In genomic region chr7:101560856-101561255, GRCh38 we compare ENCODE assay signal across 18 cellular contexts.
"Had no signal": no experiment of that assay in that cellular context is flagged by ENCODE, and none has a peak within 500 bp of the region (broad histone marks: within the 10 kb centered on the region; RNA-seq: fewer than 3 reads in every experiment).

No MANE protein-coding gene starts in this region.

- H3K27ac ChIP-seq: epithelial cell of prostate, left ventricle myocardium inferior, neutrophil, tibial nerve, vagina had no signal

- H3K4me1 ChIP-seq: tibial nerve, vagina had no signal

- H3K27ac Mint-ChIP-seq: activated CD8-positive, alpha-beta T cell treated with anti-CD3 and anti-CD28 coated beads for 36 hours; activated naive CD8-positive, alpha-beta T cell treated with anti-CD3 and anti-CD28 coated beads, Interleukin-2, amount 10 ng/mL, durations not matched to agents 7 days and 5 days; activated T-helper 1 cell treated with anti-CD3 and anti-CD28 coated beads, Interleukin-12 subunit alpha, Interleukin-12 subunit beta, Interleukin-2, Interleukin-4 antibody, amounts not matched to agents 30 ng/mL and 10 ng/mL and 1 ng/mL, durations not matched to agents 14 hours and 24 hours and 36 hours; brain; effector memory CD8-positive, alpha-beta T cell; memory B cell; natural killer cell; stimulated activated naive B cell treated with anti-CD40 and anti-IgM and Interleukin-4, amounts not matched to agents 10 μg/mL and 1 μg/mL and 100 μg/mL, for 72 hours; WTC11 had no signal

- H3K9me3 ChIP-seq: left ventricle myocardium inferior, neutrophil, tibial nerve, vagina had no signal

- H3K4me3 ChIP-seq: left ventricle myocardium inferior, tibial nerve, vagina had no signal

- H3K36me3 Mint-ChIP-seq: activated naive CD8-positive, alpha-beta T cell treated with anti-CD3 and anti-CD28 coated beads, Interleukin-2, amount 10 ng/mL, durations not matched to agents 7 days and 5 days; brain; natural killer cell; WTC11 had no signal

- H3K4me1 Mint-ChIP-seq: stimulated activated naive B cell treated with anti-CD40 and anti-IgM and Interleukin-4, amounts not matched to agents 10 μg/mL and 1 μg/mL and 100 μg/mL, for 72 hours had no signal

- H3K27me3 Mint-ChIP-seq: activated CD8-positive, alpha-beta T cell treated with anti-CD3 and anti-CD28 coated beads for 36 hours had no signal

- DNase-seq: activated CD4-positive, alpha-beta T cell treated with anti-CD3 and anti-CD28 coated beads for 48 hours; activated CD8-positive, alpha-beta T cell treated with anti-CD3 and anti-CD28 coated beads for 36 hours; activated naive CD8-positive, alpha-beta T cell treated with anti-CD3 and anti-CD28 coated beads, Interleukin-2, amount 10 ng/mL, durations not matched to agents 7 days and 5 days; cerebellar nuclear complex; dermis blood vessel endothelial cell; effector memory CD8-positive, alpha-beta T cell; left ventricle myocardium inferior; natural killer cell; stimulated activated CD4-positive, alpha-beta T cell treated with anti-CD3 and anti-CD28 coated beads, Interleukin-2, amount 100 ng/mL, for 48 hours; stimulated activated naive B cell treated with anti-CD40 and anti-IgM and Interleukin-4, amounts not matched to agents 10 μg/mL and 1 μg/mL and 100 μg/mL, for 72 hours had no signal

- H3K9me3 Mint-ChIP-seq: activated CD8-positive, alpha-beta T cell treated with anti-CD3 and anti-CD28 coated beads for 36 hours; activated naive CD8-positive, alpha-beta T cell treated with anti-CD3 and anti-CD28 coated beads, Interleukin-2, amount 10 ng/mL, durations not matched to agents 7 days and 5 days; activated T-helper 1 cell treated with anti-CD3 and anti-CD28 coated beads, Interleukin-12 subunit alpha, Interleukin-12 subunit beta, Interleukin-2, Interleukin-4 antibody, amounts not matched to agents 30 ng/mL and 10 ng/mL and 1 ng/mL, durations not matched to agents 14 hours and 24 hours and 36 hours; effector memory CD8-positive, alpha-beta T cell; natural killer cell had no signal

- H3K27me3 ChIP-seq: neutrophil, vagina had no signal

- H3K36me3 ChIP-seq: left ventricle myocardium inferior, neutrophil, tibial nerve, vagina had no signal

- ATAC-seq: activated CD8-positive, alpha-beta T cell treated with anti-CD3 and anti-CD28 coated beads for 36 hours; effector memory CD8-positive, alpha-beta T cell; natural killer cell; stimulated activated naive B cell treated with anti-CD40 and anti-IgM and Interleukin-4, amounts not matched to agents 10 μg/mL and 1 μg/mL and 100 μg/mL, for 72 hours; WTC11 had no signal

- H3K4me3 Mint-ChIP-seq: activated CD8-positive, alpha-beta T cell treated with anti-CD3 and anti-CD28 coated beads for 36 hours; activated naive CD8-positive, alpha-beta T cell treated with anti-CD3 and anti-CD28 coated beads, Interleukin-2, amount 10 ng/mL, durations not matched to agents 7 days and 5 days; activated T-helper 1 cell treated with anti-CD3 and anti-CD28 coated beads, Interleukin-12 subunit alpha, Interleukin-12 subunit beta, Interleukin-2, Interleukin-4 antibody, amounts not matched to agents 30 ng/mL and 10 ng/mL and 1 ng/mL, durations not matched to agents 14 hours and 24 hours and 36 hours; brain; effector memory CD8-positive, alpha-beta T cell; memory B cell; natural killer cell; stimulated activated naive B cell treated with anti-CD40 and anti-IgM and Interleukin-4, amounts not matched to agents 10 μg/mL and 1 μg/mL and 100 μg/mL, for 72 hours; WTC11 had no signal
